Comparison of ENCODE assay signal across 19 cellular contexts in genomic region chr10:19701427-19702052, GRCh38.
DNase-seq lines count a peak whose midpoint lies in the region; ATAC-seq, FAIRE-seq and TF ChIP-seq lines count a peak whose summit lies in the region.
"Had no signal": no experiment of that assay in that cellular context is flagged by ENCODE, and none has a peak within 500 bp of the region (broad histone marks: within the 10 kb centered on the region; RNA-seq: fewer than 3 reads in every experiment).

No MANE protein-coding gene starts in this region.

- H3K4me3 Mint-ChIP-seq in chondrocyte (ENCODE audit: unreplicated experiment), result no peak overlapping the region
- H3K4me3 Mint-ChIP-seq: CD4-positive, alpha-beta memory T cell; HFFc6 had no signal

- POLR2A ChIA-PET in HepG2 (lab: Yijun Ruan, JAX), result no interaction called here

- peaks cover 0 to 2% of the 10 kb centered on the region in 2 experiments; a peak in 1 of 5 replicates for H3K36me3 ChIP-seq in HepG2 (replicated peaks in 1 of 2; ENCODE audit: control insufficient read depth in 1 of 2, insufficient read depth in 2 of 2, low read length in 2 of 2)
- H3K36me3 ChIP-seq in right lobe of liver, result no peaks in the 10 kb centered on the region
- no peaks in the 10 kb centered on the region for H3K36me3 ChIP-seq in osteoblast (ENCODE audit: insufficient read depth, low read length)
- H3K36me3 ChIP-seq: HAP-1 had no signal

- TF ChIP-seq EP300 in HepG2 (IDR thresholded peaks at IDR 0.05; ENCODE audit: low read depth in 2 of 2, low read length in 2 of 2) (no peak), HepG2 (CRISPR knock-in tag; IDR thresholded peaks at IDR 0.05; ENCODE audit: borderline replicate concordance) (no peak)

- no peaks in the 10 kb centered on the region for H3K36me3 Mint-ChIP-seq in chondrocyte (ENCODE audit: low read depth)
- H3K36me3 Mint-ChIP-seq: CD4-positive, alpha-beta memory T cell had no signal

- FAIRE-seq in HepG2 (lab: Jason Lieb, UNC), result no peak
- FAIRE-seq: A549, GM12891, GM18507 had no signal

- H3K27me3 ChIP-seq in HepG2 (ENCODE audit: control insufficient read depth in 1 of 2, insufficient read depth in 2 of 2, low read length in 2 of 2) (no peaks in the 10 kb centered on the region), right lobe of liver (no peaks in the 10 kb centered on the region), osteoblast (ENCODE audit: insufficient read depth, low read length) (no peaks in the 10 kb centered on the region)

- no peak for TF ChIP-seq RAD21 in HepG2 (CRISPR knock-in tag; IDR thresholded peaks at IDR 0.05)

- H3K4me2 ChIP-seq in HepG2 (ENCODE audit: low read depth, low read length) (no peak overlapping the region), osteoblast (ENCODE audit: insufficient read depth, low read length) (no peak overlapping the region)
- H3K4me2 ChIP-seq: A549 had no signal

- H3K79me2 ChIP-seq in HepG2 (ENCODE audit: insufficient read depth, low read length) (no peaks in the 10 kb centered on the region), osteoblast (ENCODE audit: insufficient read depth, low read length) (no peaks in the 10 kb centered on the region)

- H3K4me1 Mint-ChIP-seq in chondrocyte (ENCODE audit: low read depth), result peaks cover 46% of the 10 kb centered on the region
- H3K4me1 Mint-ChIP-seq: CD4-positive, alpha-beta memory T cell had no signal

- in situ Hi-C loops in HepG2 (cut with HindIII; ENCODE audit: extremely low pct_ligation_motif_present, low pct_unique_long_range_greater_than_20kb), result no loop called here

- H3K9me3 Mint-ChIP-seq in chondrocyte (ENCODE audit: low read depth), result peaks cover 4% of the 10 kb centered on the region
- H3K9me3 Mint-ChIP-seq: HFFc6 had no signal

- TF ChIP-seq POLR2A in HepG2 (IDR thresholded peaks at IDR 0.05; ENCODE audit: insufficient read depth in 1 of 2, low read depth in 2 of 2, low read length in 2 of 2), result no peak
- no peak for TF ChIP-seq POLR2A in right lobe of liver (IDR thresholded peaks at IDR 0.05)

- ATAC-seq in HepG2 (no peak), right lobe of liver (no peak), GM18861 (IDR thresholded peaks at IDR 0.05; ENCODE audit: unreplicated experiment) (no peak)
- ATAC-seq: A549 had no signal

- H3K4me1 ChIP-seq in HepG2 (ENCODE audit: insufficient read depth, low read length) (no peaks in the 10 kb centered on the region), right lobe of liver (no peaks in the 10 kb centered on the region), osteoblast (ENCODE audit: insufficient read depth, low read length) (peaks cover 15% of the 10 kb centered on the region)
- H3K4me1 ChIP-seq: A549, HAP-1 had no signal

- H2AFZ ChIP-seq in HepG2 (ENCODE audit: low read length), result no peak overlapping the region
- H2AFZ ChIP-seq in osteoblast (ENCODE audit: low read length), result no peak overlapping the region

- H3K9me3 ChIP-seq in HepG2 (ENCODE audit: low read length) (no peaks in the 10 kb centered on the region), right lobe of liver (no peaks in the 10 kb centered on the region), osteoblast (ENCODE audit: low read depth, low read length) (no peaks in the 10 kb centered on the region)
- H3K9me3 ChIP-seq: A549, HAP-1 had no signal

- DNase-seq in HepG2 (ENCODE audit: low spot score) (no peak), right lobe of liver (no peak), chondrocyte (ENCODE audit: low spot score) (no peak), osteoblast (ENCODE audit: insufficient read length, low spot score, missing footprints) (no peak), head of caudate nucleus (no peak), NCI-H1092 (lab: John Stamatoyannopoulos, UW) (no peak)
- DNase-seq: C1 segment of cervical spinal cord; Calu3; CD4-positive, alpha-beta memory T cell; COR-L47; DMS79 treated with DMSO at 0.1 percent for 48 hours; GF-D8; GOT3 had no signal

- H3K27ac ChIP-seq in HepG2 (ENCODE audit: extremely low read length, insufficient read depth, low read length) (no peak overlapping the region), right lobe of liver (no peak overlapping the region), osteoblast (ENCODE audit: low read depth, low read length) (peak overlapping the region; percentile 34)
- H3K27ac ChIP-seq: A549 had no signal

- H3K9ac ChIP-seq in HepG2 (ENCODE audit: insufficient read depth, low read depth, low read length), result no peak overlapping the region

- H4K20me1 ChIP-seq in HepG2 (ENCODE audit: insufficient read depth, low read length) (no peaks in the 10 kb centered on the region), osteoblast (ENCODE audit: insufficient read depth, low read length) (no peaks in the 10 kb centered on the region)

- 35% methylated on average over 4 of the region's 4 CpGs for WGBS in HepG2 (ENCODE audit: low lambda C conversion rate)
- 55% methylated on average over 4 of the region's 4 CpGs for WGBS in right lobe of liver (ENCODE audit: insufficient coverage, low coverage, low lambda C conversion rate, missing lambda C conversion rate)

- TF ChIP-seq CTCF in HepG2 (CRISPR knock-in tag; IDR thresholded peaks at IDR 0.05) (no peak), right lobe of liver (IDR thresholded peaks at IDR 0.05) (no peak), chondrocyte (IDR thresholded peaks at IDR 0.05) (no peak), osteoblast (IDR thresholded peaks at IDR 0.05; ENCODE audit: extremely low read depth, low read depth, low read length) (no peak)

- CTCF ChIA-PET in HepG2 (lab: Yijun Ruan, JAX; ENCODE audit: low intra/inter-chr PET ratio, low total read pairs), result no interaction called here

- H3K4me3 ChIP-seq in HepG2 (replicated peaks in 1 of 3; ENCODE audit: insufficient read depth in 1 of 3, low read depth in 2 of 3, low read length in 3 of 3) (no peak overlapping the region), right lobe of liver (no peak overlapping the region), osteoblast (ENCODE audit: insufficient read depth, low read length) (no peak overlapping the region)
- H3K4me3 ChIP-seq: A549, HAP-1 had no signal

- peak overlapping the region; percentile 93 for H3K27ac Mint-ChIP-seq in chondrocyte (ENCODE audit: unreplicated experiment)
- H3K27ac Mint-ChIP-seq: CD4-positive, alpha-beta memory T cell; HFFc6 had no signal

- H3K27me3 Mint-ChIP-seq in chondrocyte (ENCODE audit: low read depth), result no peaks in the 10 kb centered on the region
- H3K27me3 Mint-ChIP-seq: CD4-positive, alpha-beta memory T cell had no signal

- no TSS peak for BruUV-seq in HepG2 (replicated peaks; lab: Mats Ljungman, UMichigan)

- intact Hi-C loops in HepG2 (cut with micrococcal nuclease; ENCODE audit: unreplicated experiment) (no loop called here), right lobe of liver (cut with DNase I) (no loop called here), head of caudate nucleus (cut with DNase I) (no loop called here)

TF ChIP-seq in HepG2, 621 proteins besides CTCF, POLR2A, EP300 and RAD21:
- TF ChIP-seq ZNF784 (CRISPR knock-in tag; IDR thresholded peaks at IDR 0.05; ENCODE audit: borderline replicate concordance) (no peak), HNRNPK (IDR thresholded peaks at IDR 0.05; ENCODE audit: low read depth, low read length, poor library complexity, severe bottlenecking) (peak; percentile 98), XBP1 (CRISPR knock-in tag; IDR thresholded peaks at IDR 0.05) (no peak), MYPOP (CRISPR knock-in tag; IDR thresholded peaks at IDR 0.05) (no peak), POLR2AphosphoS5 (IDR thresholded peaks at IDR 0.05; ENCODE audit: low read depth, low read length) (no peak), PCBP1 (IDR thresholded peaks at IDR 0.05; ENCODE audit: borderline replicate concordance, low read depth, low read length) (0 out of 2 replicates have a peak, but pooled peaks have one; percentile 54)
- TF ChIP-seq, protein P1, sequence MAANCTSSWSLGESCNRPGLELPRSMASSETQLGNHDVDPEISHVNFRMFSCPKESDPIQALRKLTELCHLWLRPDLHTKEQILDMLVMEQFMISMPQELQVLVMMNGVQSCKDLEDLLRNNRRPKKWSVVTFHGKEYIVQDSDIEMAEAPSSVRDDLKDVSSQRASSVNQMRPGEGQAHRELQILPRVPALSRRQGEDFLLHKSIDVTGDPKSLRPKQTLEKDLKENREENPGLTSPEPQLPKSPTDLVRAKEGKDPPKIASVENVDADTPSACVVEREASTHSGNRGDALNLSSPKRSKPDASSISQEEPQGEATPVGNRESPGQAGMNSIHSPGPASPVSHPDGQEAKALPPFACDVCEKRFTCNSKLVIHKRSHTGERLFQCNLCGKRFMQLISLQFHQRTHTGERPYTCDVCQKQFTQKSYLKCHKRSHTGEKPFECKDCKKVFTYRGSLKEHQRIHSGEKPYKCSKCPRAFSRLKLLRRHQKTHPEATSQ (CRISPR knock-in tag; IDR thresholded peaks at IDR 0.05; ENCODE audit: borderline replicate concordance), result no peak
